In genomic region chr5:136750507-136750906, GRCh38 we compare ENCODE assay signal across 1 cellular context.
TF ChIP-seq lines count a peak whose summit lies in the region.

No MANE protein-coding gene starts in this region.

TF ChIP-seq in IMR-90, 13 proteins besides CTCF, POLR2A, EP300 and RAD21 (continued from another document):
- TF ChIP-seq MXI1 (IDR thresholded peaks at IDR 0.05; ENCODE audit: borderline replicate concordance, low read depth, low read length) (no peak), SMC3 (IDR thresholded peaks at IDR 0.05; ENCODE audit: low read depth, low read length) (no peak), MAZ (IDR thresholded peaks at IDR 0.05; ENCODE audit: borderline replicate concordance, low read depth, low read length) (no peak), RFX5 (IDR thresholded peaks at IDR 0.05; ENCODE audit: low read depth, low read length) (no peak), ELK1 (IDR thresholded peaks at IDR 0.05; ENCODE audit: borderline replicate concordance, low read depth, low read length) (no peak), MAFK (IDR thresholded peaks at IDR 0.05; ENCODE audit: low read depth, low read length) (no peak)
